ENCODE assay signal across 8 cellular contexts in genomic region chr19:52095172-52096014, GRCh38. TPM values are rescaled to one million over a fixed set of nuclear protein-coding genes. Genes with fewer than 3 reads are reported as not detected.
DNase-seq lines count a peak whose midpoint lies in the region; ATAC-seq, FAIRE-seq and TF ChIP-seq lines count a peak whose summit lies in the region.

TSS of gene ZNF841 (minus strand) at chr19:52095765. CDS start at chr19:52084801, 10,964 bp downstream.

- peak within 1 kb of the TSS; percentile 94 to 100 (median 97) for H3K4me3 Mint-ChIP-seq in T-cell
- H3K4me3 Mint-ChIP-seq in activated naive CD8-positive, alpha-beta T cell treated with anti-CD3 and anti-CD28 coated beads, Interleukin-2, amount 50 U/mL, for 24 hours: peak within 1 kb of the TSS; percentile 89

- H3K36me3 Mint-ChIP-seq in T-cell: peaks cover 59% of the 10 kb centered on the region
- peaks cover 69% of the 10 kb centered on the region for H3K36me3 Mint-ChIP-seq in activated naive CD8-positive, alpha-beta T cell treated with anti-CD3 and anti-CD28 coated beads, Interleukin-2, amount 50 U/mL, for 24 hours (ENCODE audit: low read depth)

- DNase-seq in D721Med (ENCODE audit: insufficient read length, low spot score): peak; percentile 48
- DNase-seq in GM23248: peak; percentile 97
- peak; percentile 83 for DNase-seq in NCI-H1048 (lab: John Stamatoyannopoulos, UW)
- DNase-seq in T-cell: peak; percentile 67 to 87 (median 78)
- peak; percentile 90 for DNase-seq in activated naive CD8-positive, alpha-beta T cell treated with anti-CD3 and anti-CD28 coated beads, Interleukin-2, amount 50 U/mL, for 24 hours
- peak; percentile 91 to 97 for DNase-seq in cardiac muscle cell (ENCODE audit: low read depth in 1 of 2, low spot score in 1 of 2)
- DNase-seq in pancreas: peak; percentile 94 to 97 (median 96)
- DNase-seq in thoracic aorta (ENCODE audit: low spot score): peak; percentile 83

- H3K9me3 ChIP-seq in GM23248 (ENCODE audit: low read depth) (no peaks in the 10 kb centered on the region), cardiac muscle cell (ENCODE audit: low read depth) (no peaks in the 10 kb centered on the region), pancreas (no peaks in the 10 kb centered on the region), thoracic aorta (peaks cover 21% of the 10 kb centered on the region)

- H3K4me3 ChIP-seq in GM23248 (peak within 1 kb of the TSS; percentile 92), cardiac muscle cell (peak within 1 kb of the TSS; percentile 60), pancreas (peak within 1 kb of the TSS; percentile 68 to 88 (median 76)), thoracic aorta (peak within 1 kb of the TSS; percentile 83)

- 0 out of 2 replicates have a peak, but pooled peaks cover 5% of the 10 kb centered on the region for H4K20me1 ChIP-seq in GM23248 (ENCODE audit: insufficient read depth)

- ATAC-seq in T-cell (replicated peaks in 1 of 4): peak; percentile 94 to 98 (median 96)
- peak; percentile 96 for ATAC-seq in activated naive CD8-positive, alpha-beta T cell treated with anti-CD3 and anti-CD28 coated beads, Interleukin-2, amount 50 U/mL, for 24 hours
- ATAC-seq in pancreas: peak; percentile 98 to 99 (median 99)
- peak; percentile 97 for ATAC-seq in thoracic aorta (ENCODE audit: insufficient number of reproducible peaks, low FRiP score, low read depth)

- CTCF ChIA-PET in T-cell (lab: Charles Lee): no interaction called here

- peak within 1 kb of the TSS; percentile 80 for H3K4me2 ChIP-seq in GM23248 (ENCODE audit: unreplicated experiment)

- in situ Hi-C loops in GM23248 (cut with MboI): no loop called here

- peaks cover 22% of the 10 kb centered on the region for H3F3A ChIP-seq in GM23248 (ENCODE audit: insufficient read depth)

- peaks cover 0 to 3% of the 10 kb centered on the region in 2 donors for H3K27me3 Mint-ChIP-seq in T-cell
- H3K27me3 Mint-ChIP-seq in activated naive CD8-positive, alpha-beta T cell treated with anti-CD3 and anti-CD28 coated beads, Interleukin-2, amount 50 U/mL, for 24 hours: no peaks in the 10 kb centered on the region

- intact Hi-C loops in pancreas (cut with DNase I): no loop called here

- H3K4me1 ChIP-seq in GM23248 (ENCODE audit: insufficient read depth) (peaks cover 9% of the 10 kb centered on the region), cardiac muscle cell (ENCODE audit: low read depth) (peaks cover 6% of the 10 kb centered on the region), pancreas (peaks cover 0 to 4% (median 0%) of the 10 kb centered on the region in 3 donors), thoracic aorta (ENCODE audit: control insufficient read depth in 1 of 2, low read depth in 2 of 2) (peaks cover 14 to 28% of the 10 kb centered on the region in 2 donors)

- peaks cover 22 to 60% (median 23%) of the 10 kb centered on the region in 3 donors for H3K9me3 Mint-ChIP-seq in T-cell
- peaks cover 58% of the 10 kb centered on the region for H3K9me3 Mint-ChIP-seq in activated naive CD8-positive, alpha-beta T cell treated with anti-CD3 and anti-CD28 coated beads, Interleukin-2, amount 50 U/mL, for 24 hours

- H3K36me3 ChIP-seq in GM23248 (ENCODE audit: low read depth): peaks cover 22% of the 10 kb centered on the region
- no peaks in the 10 kb centered on the region for H3K36me3 ChIP-seq in cardiac muscle cell
- H3K36me3 ChIP-seq in pancreas: no peaks in the 10 kb centered on the region
- H3K36me3 ChIP-seq in thoracic aorta: peaks cover 5% of the 10 kb centered on the region

- peaks cover 51% of the 10 kb centered on the region for H3K79me2 ChIP-seq in GM23248 (ENCODE audit: insufficient read depth)

- H2AFZ ChIP-seq in GM23248: peak within 1 kb of the TSS; percentile 93

- peaks cover 24 to 47% (median 40%) of the 10 kb centered on the region in 3 donors for H3K4me1 Mint-ChIP-seq in T-cell
- peaks cover 34% of the 10 kb centered on the region for H3K4me1 Mint-ChIP-seq in activated naive CD8-positive, alpha-beta T cell treated with anti-CD3 and anti-CD28 coated beads, Interleukin-2, amount 50 U/mL, for 24 hours

- no peak for FAIRE-seq in D721Med (lab: Jason Lieb, UNC)
- no peak for FAIRE-seq in pancreas (lab: Jason Lieb, UNC)

- no peaks in the 10 kb centered on the region for H3K9me2 ChIP-seq in GM23248 (ENCODE audit: insufficient read depth)

- H3K27me3 ChIP-seq in GM23248 (replicated peaks; ENCODE audit: insufficient read depth): no peaks in the 10 kb centered on the region
- no peaks in the 10 kb centered on the region for H3K27me3 ChIP-seq in cardiac muscle cell
- H3K27me3 ChIP-seq in pancreas: no peaks in the 10 kb centered on the region
- H3K27me3 ChIP-seq in thoracic aorta (replicated peaks; ENCODE audit: insufficient read depth): no peaks in the 10 kb centered on the region

- WGBS in GM23248 (ENCODE audit: low coverage in 1 of 2, low lambda C conversion rate in 2 of 2, missing lambda C conversion rate in 2 of 2), 2 experiments: 1% methylated on average over 47 to 59 of the region's 59 CpGs
- 0% methylated on average over 59 of the region's 59 CpGs for WGBS in pancreas, 2 donors

- TF ChIP-seq CTCF in D721Med (IDR thresholded peaks at IDR 0.05; ENCODE audit: insufficient read depth, missing control alignments) (no peak), cardiac muscle cell (IDR thresholded peaks at IDR 0.05; ENCODE audit: low read depth, low read length) (peak; percentile 2), pancreas (IDR thresholded peaks at IDR 0.05) (no peak), thoracic aorta (IDR thresholded peaks at IDR 0.05) (no peak)

- peak within 1 kb of the TSS; percentile 92 to 94 for H3K27ac Mint-ChIP-seq in T-cell
- peak within 1 kb of the TSS; percentile 94 for H3K27ac Mint-ChIP-seq in activated naive CD8-positive, alpha-beta T cell treated with anti-CD3 and anti-CD28 coated beads, Interleukin-2, amount 50 U/mL, for 24 hours

- peak within 1 kb of the TSS; percentile 97 for H3K9ac ChIP-seq in GM23248

- POLR2A ChIA-PET in T-cell (lab: Charles Lee): interaction anchor here in 1 of 2 donors (0.6 kb wide), 1 partner anchor 573 kb away, joined by 3 read pairs; no protein-coding TSS in a partner anchor

- H3K27ac ChIP-seq in GM23248 (peak within 1 kb of the TSS; percentile 93), cardiac muscle cell (peak within 1 kb of the TSS; percentile 12), pancreas (peak within 1 kb of the TSS; percentile 61 to 71 (median 68)), thoracic aorta (peak within 1 kb of the TSS; percentile 66 to 71)

RNA-seq across cellular contexts. Expression of gene ZNF841, which starts in this region (rescaled TPM):
- 15.4 and 24.5 TPM in 2 replicates for total RNA-seq in GM23248 (2014; rRNA removed; shearing (Covaris generic))
- polyA plus RNA-seq in GM23248 (2016; fragmentation: Nextera tagmentation; extraction: Ambion mirVana) (4.2 and 7.3 TPM in 2 replicates), cardiac muscle cell (2.9 and 7.7 TPM in 2 replicates), pancreas (10 to 100 TPM; 15.3 to 18.3 TPM)
- total RNA-seq in T-cell (10 to 100 TPM; 25.4 to 34.3 (median 32.2) TPM), cardiac muscle cell (14.4 and 17.7 TPM in 2 replicates), pancreas (10 to 100 TPM in 5 of 6 donors, 1 to 10 TPM in 1; 7.6 to 20.2 (median 11.7) TPM), thoracic aorta (100 to 1,000 TPM in 1 of 2 donors, 10 to 100 TPM in 1; 46.3 to 105 TPM)

Comparison
In these comparisons a context has a peak if more than half of its experiments do, and no peak if none do; other contexts are left out.
1. Peak in every context shown above with its lines: DNase-seq, ATAC-seq, H3K4me3 ChIP-seq and H3K27ac ChIP-seq.
2. H3K27ac ChIP-seq: peak in every context shown above with its lines; median percentile 93 in GM23248; 68 in thoracic aorta; 68 in pancreas; 12 in cardiac muscle cell.